Comparison of ENCODE assay signal across 29 cellular contexts in genomic region chr4:152083348-152083747, GRCh38.
"Had no signal": no experiment of that assay in that cellular context is flagged by ENCODE, and none has a peak within 500 bp of the region (broad histone marks: within the 10 kb centered on the region; RNA-seq: fewer than 3 reads in every experiment).

No MANE protein-coding gene starts in this region.

- H3K4me1 ChIP-seq: esophagus muscularis mucosa, foreskin keratinocyte, gastroesophageal sphincter, left lung, pancreas, suprapubic skin, transverse colon, upper lobe of right lung, uterus had no signal

- H3K9me3 Mint-ChIP-seq: endodermal cell, natural killer cell had no signal

- H3K27ac ChIP-seq: coronary artery, epithelial cell of prostate, esophagus muscularis mucosa, foreskin keratinocyte, gastroesophageal sphincter, heart right ventricle, left lung, neutrophil, pancreas, suprapubic skin, transverse colon, upper lobe of right lung, uterus had no signal

- H3K9me3 ChIP-seq: esophagus muscularis mucosa, gastroesophageal sphincter, heart right ventricle, left lung, neutrophil, pancreas, suprapubic skin, transverse colon, upper lobe of right lung, uterus had no signal

- H3K4me3 ChIP-seq: coronary artery, esophagus muscularis mucosa, gastroesophageal sphincter, heart right ventricle, left lung, pancreas, smooth muscle cell, suprapubic skin, transverse colon, upper lobe of right lung, uterus had no signal

- H3K4me1 Mint-ChIP-seq: endodermal cell had no signal

- H3K27ac Mint-ChIP-seq: endodermal cell, natural killer cell had no signal

- H3K27me3 ChIP-seq: esophagus muscularis mucosa, foreskin keratinocyte, gastroesophageal sphincter, heart right ventricle, left lung, neutrophil, pancreas, suprapubic skin, transverse colon, upper lobe of right lung, uterus had no signal

- DNase-seq: effector CD4-positive, alpha-beta T cell; endodermal cell; foreskin keratinocyte; glutamatergic neuron; heart right ventricle; hippocampal formation; left lung; mammary epithelial cell; mesendoderm; midbrain; natural killer cell; pancreas; stimulated activated CD4-positive, alpha-beta T cell treated with anti-CD3 and anti-CD28 coated beads, Interleukin-12 subunit alpha, Interleukin-12 subunit beta, amount 100 ng/mL, for 4 hours; stimulated activated CD4-positive, alpha-beta T cell treated with anti-CD3 and anti-CD28 coated beads, Interleukin-1b, Interleukin-23, amount 100 ng/mL, for 48 hours; stimulated activated CD4-positive, alpha-beta T cell treated with anti-CD3 and anti-CD28 coated beads, Interleukin-4, amount 100 ng/mL, for 1 hour; stimulated activated CD8-positive, alpha-beta memory T cell treated with anti-CD3 and anti-CD28 coated beads, Interleukin-4, amount 100 ng/mL, for 48 hours; stimulated activated naive CD4-positive, alpha-beta T cell; stimulated activated naive CD8-positive, alpha-beta T cell treated with anti-CD3 and anti-CD28 coated beads, Interleukin-15, amount 100 ng/mL, for 72 hours; transverse colon; upper lobe of right lung; uterus had no signal

- H3K36me3 Mint-ChIP-seq: natural killer cell had no signal

- H3K36me3 ChIP-seq: esophagus muscularis mucosa, gastroesophageal sphincter, heart right ventricle, left lung, neutrophil, pancreas, suprapubic skin, transverse colon, upper lobe of right lung, uterus had no signal

- H3K27me3 Mint-ChIP-seq: stimulated activated naive CD8-positive, alpha-beta T cell treated with anti-CD3 and anti-CD28 coated beads, Interleukin-15, amount 100 ng/mL, for 72 hours had no signal

- H3K4me3 Mint-ChIP-seq: endodermal cell; natural killer cell; stimulated activated naive CD8-positive, alpha-beta T cell treated with anti-CD3 and anti-CD28 coated beads, Interleukin-15, amount 100 ng/mL, for 72 hours had no signal

- ATAC-seq: foreskin keratinocyte; gastroesophageal sphincter; heart right ventricle; left lung; natural killer cell; pancreas; sciatic nerve; stimulated activated naive CD8-positive, alpha-beta T cell treated with anti-CD3 and anti-CD28 coated beads, Interleukin-15, amount 100 ng/mL, for 72 hours; upper lobe of right lung had no signal

- H3K4me2 ChIP-seq: smooth muscle cell had no signal
